Comparison of ENCODE assay signal across 1 cellular context in genomic region chr1:46180082-46180616, GRCh38.
A peak's percentile ranks its signal among the peaks of the same experiment; 100 is the strongest.
TF ChIP-seq lines count a peak whose summit lies in the region.

No MANE protein-coding gene starts in this region.

TF ChIP-seq in K562, 482 proteins besides CTCF, POLR2A, EP300 and RAD21:
- TF ChIP-seq RCOR1 (IDR thresholded peaks at IDR 0.05; ENCODE audit: borderline replicate concordance in 1 of 2, low read depth in 2 of 2, low read length in 2 of 2) (0 out of 4 replicates have a peak, but pooled peaks of 1 of the 2 experiments have one; percentile 20), ZBTB7A (IDR thresholded peaks at IDR 0.05; ENCODE audit: borderline replicate concordance, control insufficient read depth, low read depth, low read length) (0 out of 2 replicates have a peak, but pooled peaks have one; percentile 24), CHD2 (IDR thresholded peaks at IDR 0.05; ENCODE audit: low read depth, low read length) (no peak), JUND (IDR thresholded peaks at IDR 0.05; ENCODE audit: borderline replicate concordance, low read depth, low read length) (peak; percentile 33; the same call in 1 of the 2 replicates), JUND (tag; IDR thresholded peaks at IDR 0.05; ENCODE audit: borderline replicate concordance, low read depth, low read length) (no peak; the same call in 2 of the 3 replicates), MNT (conservative IDR thresholded peaks at IDR 0.05) (0 out of 4 replicates have a peak, but pooled peaks of 1 of the 2 experiments have one; percentile 11), ZNF140 (CRISPR knock-in tag; IDR thresholded peaks at IDR 0.05) (no peak), ESRRA (IDR thresholded peaks at IDR 0.05; ENCODE audit: borderline replicate concordance, low read depth) (peak; percentile 38; the same call in 1 of the 2 replicates), KLF13 (tag; IDR thresholded peaks at IDR 0.05; ENCODE audit: borderline replicate concordance, low read depth) (peak; percentile 49; the same call in 1 of the 2 replicates), DEAF1 (CRISPR knock-in tag; IDR thresholded peaks at IDR 0.05) (0 out of 2 replicates have a peak, but pooled peaks have one; percentile 31), KLF1 (tag; IDR thresholded peaks at IDR 0.05) (peak; percentile 54; the same call in 1 of the 2 replicates), ARID2 (IDR thresholded peaks at IDR 0.05) (0 out of 2 replicates have a peak, but pooled peaks have one; percentile 26), SMC3 (conservative IDR thresholded peaks at IDR 0.05; ENCODE audit: insufficient read depth, low read depth, low read length) (peak; percentile 75), MAZ (CRISPR knock-in tag; conservative IDR thresholded peaks at IDR 0.05 in 1 of 2, IDR thresholded peaks at IDR 0.05 in 1 of 2) (peak; percentile 5 to 54; a peak in 1 of 4 replicates), CTCFL (IDR thresholded peaks at IDR 0.05; ENCODE audit: borderline replicate concordance, insufficient read depth, low read depth, low read length, poor library complexity, severe bottlenecking) (peak; percentile 29), MYNN (IDR thresholded peaks at IDR 0.05) (0 out of 2 replicates have a peak, but pooled peaks have one; percentile 28), MYNN (CRISPR knock-in tag; IDR thresholded peaks at IDR 0.05) (no peak), VEZF1 (CRISPR knock-in tag; IDR thresholded peaks at IDR 0.05) (peak; percentile 63), RB1 (IDR thresholded peaks at IDR 0.05; ENCODE audit: low read depth) (peak; percentile 70; the same call in 1 of the 2 replicates), CREM (IDR thresholded peaks at IDR 0.05; ENCODE audit: low read depth) (0 out of 2 replicates have a peak, but pooled peaks have one; percentile 5), CC2D1A (IDR thresholded peaks at IDR 0.05) (peak; percentile 58; the same call in 1 of the 2 replicates), TFAP4 (CRISPR knock-in tag; IDR thresholded peaks at IDR 0.05; ENCODE audit: borderline replicate concordance) (peak; percentile 32; the same call in 1 of the 2 replicates), YY1 (IDR thresholded peaks at IDR 0.05; ENCODE audit: borderline replicate concordance in 1 of 3, control insufficient read depth in 1 of 3, extremely low read depth in 1 of 3, insufficient read depth in 3 of 3, insufficient read length in 1 of 3, insufficient replicate concordance in 2 of 3, low read depth in 1 of 3, low read length in 2 of 3) (peak in 1 of 3 experiments; percentile 17), ZNF280A (IDR thresholded peaks at IDR 0.05; ENCODE audit: low read depth, partially characterized antibody) (no peak), JUNB (CRISPR knock-in tag; conservative IDR thresholded peaks at IDR 0.05) (no peak), SMARCA5 (IDR thresholded peaks at IDR 0.05) (0 out of 2 replicates have a peak, but pooled peaks have one; percentile 4), FOSL1 (tag; conservative IDR thresholded peaks at IDR 0.05) (no peak), MAX (CRISPR knock-in tag; IDR thresholded peaks at IDR 0.05) (peak; percentile 50), NRF1 (conservative IDR thresholded peaks at IDR 0.05 in 1 of 2, IDR thresholded peaks at IDR 0.05 in 1 of 2) (0 out of 4 replicates have a peak, but pooled peaks of 1 of the 2 experiments have one; percentile 25), SETDB1 (IDR thresholded peaks at IDR 0.05; ENCODE audit: low read length) (no peak)
